Comparison of ENCODE assay signal across 27 cellular contexts in the genomic region with DNA sequence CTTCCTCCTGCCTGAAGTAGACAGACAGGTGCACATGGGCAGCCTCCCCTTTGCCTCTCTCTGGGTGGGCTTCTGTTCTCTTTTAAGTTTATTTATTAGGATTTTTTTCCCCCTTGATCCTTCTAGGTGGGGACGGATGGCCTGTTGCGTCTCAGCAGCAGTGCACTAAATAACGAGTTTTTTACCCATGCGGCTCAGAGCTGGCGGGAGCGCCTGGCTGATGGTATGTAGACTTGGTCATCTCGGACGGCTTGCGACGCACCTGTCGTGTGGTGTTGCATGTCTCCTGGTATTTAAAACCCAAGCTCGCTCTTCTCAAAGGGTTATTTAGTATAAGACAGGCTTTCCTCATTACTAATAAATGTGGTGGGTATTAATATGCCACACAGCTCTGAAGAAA.
"Had no signal": no experiment of that assay in that cellular context is flagged by ENCODE, and none has a peak within 500 bp of the region (broad histone marks: within the 10 kb centered on the region; RNA-seq: fewer than 3 reads in every experiment).

No MANE protein-coding gene starts in this region.

- H3K4me3 Mint-ChIP-seq: mesothelial cell of epicardium; naive B cell; natural killer cell treated with Interleukin-12 subunit alpha and Interleukin-12 subunit beta and Interleukin-15 and Interleukin-18, amount 100 ng/mL, for 72 hours; neural crest cell; stimulated activated memory B cell treated with anti-CD40 and anti-IgM and Interleukin-4, amounts not matched to agents 10 μg/mL and 1 μg/mL and 100 μg/mL, for 72 hours had no signal

- H3K27ac ChIP-seq: coronary artery, esophagus muscularis mucosa, foreskin keratinocyte, gastroesophageal sphincter, hepatocyte, left lung, neutrophil, parathyroid adenoma, sigmoid colon, vagina had no signal

- ATAC-seq: foreskin keratinocyte; gastroesophageal sphincter; heart left ventricle; left cardiac atrium; left lung; natural killer cell treated with Interleukin-12 subunit alpha and Interleukin-12 subunit beta and Interleukin-15 and Interleukin-18, amount 100 ng/mL, for 72 hours; stimulated activated memory B cell treated with anti-CD40 and anti-IgM and Interleukin-4, amounts not matched to agents 10 μg/mL and 1 μg/mL and 100 μg/mL, for 72 hours had no signal

- H3K27me3 Mint-ChIP-seq: naive B cell; natural killer cell treated with Interleukin-12 subunit alpha and Interleukin-12 subunit beta and Interleukin-15 and Interleukin-18, amount 100 ng/mL, for 72 hours; progenitor cell of endocrine pancreas; stimulated activated memory B cell treated with anti-CD40 and anti-IgM and Interleukin-4, amounts not matched to agents 10 μg/mL and 1 μg/mL and 100 μg/mL, for 72 hours had no signal

- H3K4me1 Mint-ChIP-seq: neural crest cell; stimulated activated memory B cell treated with anti-CD40 and anti-IgM and Interleukin-4, amounts not matched to agents 10 μg/mL and 1 μg/mL and 100 μg/mL, for 72 hours had no signal

- DNase-seq: dermis blood vessel endothelial cell; effector memory CD4-positive, alpha-beta T cell; foreskin keratinocyte; heart left ventricle; left cardiac atrium; left lung; mesenchymal stem cell; mucosa of descending colon; naive B cell; sigmoid colon; stimulated activated CD4-positive, alpha-beta T cell treated with anti-CD3 and anti-CD28 coated beads, Interleukin-2, amount 100 ng/mL, for 24 hours; stimulated activated CD4-positive, alpha-beta T cell treated with anti-CD3 and anti-CD28 coated beads, Interleukin-4, amount 100 ng/mL, for 24 hours; stomach; thyroid gland; trophoblast cell had no signal

- H3K9me3 Mint-ChIP-seq: mesothelial cell of epicardium; naive B cell; natural killer cell treated with Interleukin-12 subunit alpha and Interleukin-12 subunit beta and Interleukin-15 and Interleukin-18, amount 100 ng/mL, for 72 hours; neural crest cell; stimulated activated memory B cell treated with anti-CD40 and anti-IgM and Interleukin-4, amounts not matched to agents 10 μg/mL and 1 μg/mL and 100 μg/mL, for 72 hours had no signal

- H3K27ac Mint-ChIP-seq: mesothelial cell of epicardium; natural killer cell treated with Interleukin-12 subunit alpha and Interleukin-12 subunit beta and Interleukin-15 and Interleukin-18, amount 100 ng/mL, for 72 hours; progenitor cell of endocrine pancreas; stimulated activated memory B cell treated with anti-CD40 and anti-IgM and Interleukin-4, amounts not matched to agents 10 μg/mL and 1 μg/mL and 100 μg/mL, for 72 hours had no signal

- H3K9me3 ChIP-seq: esophagus muscularis mucosa, gastroesophageal sphincter, heart left ventricle, left lung, mucosa of descending colon, neutrophil, sigmoid colon, stomach, thyroid gland, vagina had no signal
